ENCODE assay signal across 23 cellular contexts in genomic region chr14:81555051-81555450, GRCh38.
"Had no signal": no experiment of that assay in that cellular context is flagged by ENCODE, and none has a peak within 500 bp of the region (broad histone marks: within the 10 kb centered on the region; RNA-seq: fewer than 3 reads in every experiment).

No MANE protein-coding gene starts in this region.

- H3K4me2 ChIP-seq: KMS-11, SK-N-SH had no signal

- H3K9me3 ChIP-seq: adrenal gland, ascending aorta, Peyer's patch, SJCRH30, SK-N-SH had no signal

- H3K4me1 ChIP-seq: adrenal gland, ascending aorta, Peyer's patch, SJCRH30 had no signal

- DNase-seq: activated CD4-positive, alpha-beta T cell treated with anti-CD3 and anti-CD28 coated beads for 4 hours; activated CD8-positive, alpha-beta memory T cell treated with anti-CD3 and anti-CD28 coated beads, Interleukin-2, amount 50 U/mL, for 48 hours; activated CD8-positive, alpha-beta T cell treated with anti-CD3 and anti-CD28 coated beads, Interleukin-2, amount 10 ng/mL, durations not matched to agents 7 days and 5 days; activated naive CD4-positive, alpha-beta T cell treated with anti-CD3 and anti-CD28 coated beads, Interleukin-2, amount 50 U/mL, for 16 hours; activated naive CD8-positive, alpha-beta T cell treated with anti-CD3 and anti-CD28 coated beads, Interleukin-2, amount 10 ng/mL, durations not matched to agents 7 days and 5 days; activated T-cell treated with anti-CD3 and anti-CD28 coated beads, Interleukin-2, amount 50 U/mL, for 1 hour; adrenal gland; NCI-H1092; NCI-H1436 treated with DMSO at 0.1 percent for 48 hours; NCI-H187; NCI-H2081; NCI-H510A treated with DMSO at 0.1 percent for 48 hours; NCI-H69; NK-92 treated with Interleukin-12 subunit alpha and Interleukin-12 subunit beta, amount 100 ng/mL, for 24 hours; Peyer's patch; Right ventricle myocardium superior; SJCRH30; SK-N-SH; T-helper 1 cell had no signal

- H3K36me3 ChIP-seq: adrenal gland, ascending aorta, Peyer's patch, SJCRH30 had no signal

- H3K27me3 ChIP-seq: adrenal gland, ascending aorta, Peyer's patch, SJCRH30 had no signal

- H3K9ac ChIP-seq: KMS-11, SK-N-SH had no signal

- H3K27ac ChIP-seq: adrenal gland, ascending aorta, KMS-11, Peyer's patch, RWPE1, SJCRH30 had no signal

- ATAC-seq: activated CD4-positive, CD25-positive, alpha-beta regulatory T cell treated with anti-CD3 and anti-CD28 coated beads, Interleukin-2, amount 50 U/mL, for 24 hours; activated CD8-positive, alpha-beta T cell treated with anti-CD3 and anti-CD28 coated beads, Interleukin-2, amount 10 ng/mL, durations not matched to agents 7 days and 5 days had no signal

- H3K4me3 ChIP-seq: adrenal gland, ascending aorta, Peyer's patch, SJCRH30 had no signal
